Comparison of ENCODE assay signal across 24 cellular contexts in the genomic region with DNA sequence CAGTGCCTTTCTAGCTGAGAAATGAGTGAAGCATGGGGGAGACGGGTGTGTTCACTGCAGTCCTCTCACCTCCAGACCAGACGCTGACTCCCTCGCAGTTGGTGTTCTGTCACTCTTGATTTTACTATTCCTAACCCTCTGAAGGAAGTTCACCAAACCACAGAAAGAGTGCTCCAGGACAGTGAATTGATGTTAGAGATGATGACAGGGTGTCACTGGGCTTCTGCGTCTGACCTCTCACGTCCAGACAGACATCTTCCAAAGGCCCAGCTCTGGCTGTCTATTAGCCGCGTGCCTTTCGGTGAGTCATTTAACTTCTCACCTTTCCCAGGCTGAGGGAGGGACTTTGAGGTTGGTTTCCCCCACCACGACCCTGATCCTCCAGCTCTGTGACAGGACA. TPM values are rescaled to one million over a fixed set of nuclear protein-coding genes. Genes with fewer than 3 reads are reported as not detected.
DNase-seq lines count a peak whose midpoint lies in the region; ATAC-seq and TF ChIP-seq lines count a peak whose summit lies in the region.
"Had no signal": no experiment of that assay in that cellular context is flagged by ENCODE, and none has a peak within 500 bp of the region (broad histone marks: within the 10 kb centered on the region; RNA-seq: fewer than 3 reads in every experiment).

No MANE protein-coding gene starts in this region.

- H3K27me3 ChIP-seq in neuronal stem cell (ENCODE audit: control insufficient read depth in 3 of 3, insufficient read depth in 3 of 3, low read depth in 1 of 3, low read length in 3 of 3), result no peaks in the 10 kb centered on the region
- H3K27me3 ChIP-seq: breast epithelium had no signal

- no peak overlapping the region for H2BK5ac ChIP-seq in neuronal stem cell (ENCODE audit: low read length)

- H3K79me1 ChIP-seq in neuronal stem cell (ENCODE audit: low read depth, low read length), result peaks cover 14% of the 10 kb centered on the region

- H3K23ac ChIP-seq in neuronal stem cell (ENCODE audit: low read depth, low read length, poor library complexity), result peak overlapping the region; percentile 22

- H2BK15ac ChIP-seq in neuronal stem cell (ENCODE audit: low read length), result no peak overlapping the region

- H2AFZ ChIP-seq in neuronal stem cell (ENCODE audit: low read length), result no peak overlapping the region

- H3K9ac ChIP-seq in neuronal stem cell (ENCODE audit: low read depth, low read length, poor library complexity), result peak overlapping the region; percentile 65

- peaks cover 28% of the 10 kb centered on the region for H3K4me1 Mint-ChIP-seq in activated CD8-positive, alpha-beta T cell treated with anti-CD3 and anti-CD28 coated beads for 36 hours (ENCODE audit: low read depth)
- peaks cover 28% of the 10 kb centered on the region for H3K4me1 Mint-ChIP-seq in activated CD8-positive, alpha-beta T cell treated with anti-CD3 and anti-CD28 coated beads, Interleukin-2, amount 10 ng/mL, durations not matched to agents 7 days and 5 days (ENCODE audit: low read depth)
- H3K4me1 Mint-ChIP-seq in progenitor cell of endocrine pancreas (ENCODE audit: low read depth), result peaks cover 10% of the 10 kb centered on the region

- no peak for TF ChIP-seq CTCF in activated CD8-positive, alpha-beta T cell treated with anti-CD3 and anti-CD28 coated beads for 36 hours (IDR thresholded peaks at IDR 0.05)
- no peak for TF ChIP-seq CTCF in GM13977 (IDR thresholded peaks at IDR 0.05; ENCODE audit: extremely low read depth, insufficient read depth, missing control alignments)
- TF ChIP-seq CTCF in progenitor cell of endocrine pancreas (IDR thresholded peaks at IDR 0.05; ENCODE audit: unreplicated experiment), result no peak

- H3K4me1 ChIP-seq in neuronal stem cell (ENCODE audit: control insufficient read depth in 2 of 2, insufficient read depth in 1 of 2, low read depth in 1 of 2, low read length in 2 of 2), result peaks cover under 1 to 4% of the 10 kb centered on the region in 2 donors

- ATAC-seq in activated CD8-positive, alpha-beta T cell treated with anti-CD3 and anti-CD28 coated beads for 36 hours, result peak; percentile 58
- ATAC-seq in activated CD8-positive, alpha-beta T cell treated with anti-CD3 and anti-CD28 coated beads, Interleukin-2, amount 10 ng/mL, durations not matched to agents 7 days and 5 days, result no peak
- ATAC-seq in HG03439 (IDR thresholded peaks at IDR 0.05; ENCODE audit: unreplicated experiment), result peak; percentile 44
- ATAC-seq: HepG2, psoas muscle had no signal

- no peak overlapping the region for H2BK12ac ChIP-seq in neuronal stem cell (ENCODE audit: low read length)

- no peak overlapping the region for H3K18ac ChIP-seq in neuronal stem cell (ENCODE audit: low read length)

- no peak overlapping the region for H3K4me3 Mint-ChIP-seq in activated CD8-positive, alpha-beta T cell treated with anti-CD3 and anti-CD28 coated beads for 36 hours
- no peak overlapping the region for H3K4me3 Mint-ChIP-seq in activated CD8-positive, alpha-beta T cell treated with anti-CD3 and anti-CD28 coated beads, Interleukin-2, amount 10 ng/mL, durations not matched to agents 7 days and 5 days
- H3K4me3 Mint-ChIP-seq in progenitor cell of endocrine pancreas (ENCODE audit: low read depth), result no peak overlapping the region
- H3K4me3 Mint-ChIP-seq: CD8-positive, alpha-beta memory T cell; T-helper 1 cell treated with Interleukin-12 subunit alpha and Interleukin-12 subunit beta and Interleukin-4 antibody, amounts not matched to agents 30 μg/mL and 1 μg/mL, for 36 hours had no signal

- CTCF ChIA-PET in activated CD8-positive, alpha-beta T cell treated with anti-CD3 and anti-CD28 coated beads for 36 hours (lab: Charles Lee), result interaction anchor here (1.5 kb wide), 1 partner anchor 86 kb away, joined by 5 read pairs; the partner anchor contains the start of gene MAPK8IP3
- CTCF ChIA-PET in activated CD8-positive, alpha-beta T cell treated with anti-CD3 and anti-CD28 coated beads, Interleukin-2, amount 10 ng/mL, durations not matched to agents 7 days and 5 days (lab: Charles Lee), result no interaction called here

- in situ Hi-C loops in GM13977 (cut with MboI; ENCODE audit: low pct_unique_long_range_greater_than_20kb, low sequenced_read_pairs, unreplicated experiment), result no loop called here

- no peak overlapping the region for H2BK120ac ChIP-seq in neuronal stem cell (ENCODE audit: low read depth, low read length)

- POLR2A ChIA-PET in activated CD8-positive, alpha-beta T cell treated with anti-CD3 and anti-CD28 coated beads for 36 hours (lab: Charles Lee), result no interaction called here
- POLR2A ChIA-PET in activated CD8-positive, alpha-beta T cell treated with anti-CD3 and anti-CD28 coated beads, Interleukin-2, amount 10 ng/mL, durations not matched to agents 7 days and 5 days (lab: Charles Lee), result no interaction called here

- no peak overlapping the region for H3K27ac ChIP-seq in neuronal stem cell (replicated peaks; ENCODE audit: low read length)
- H3K27ac ChIP-seq: breast epithelium, psoas muscle had no signal

- H3K4ac ChIP-seq in neuronal stem cell (ENCODE audit: low read length), result no peak overlapping the region

- no peak overlapping the region for H2AK5ac ChIP-seq in neuronal stem cell (ENCODE audit: low read depth, low read length)

- H3K4me2 ChIP-seq in neuronal stem cell (ENCODE audit: insufficient read depth, low read length, poor library complexity, severe bottlenecking), result no peak overlapping the region

- peak overlapping the region in 1 of 2 donors; percentile 49 for H3K4me3 ChIP-seq in neuronal stem cell (ENCODE audit: low read length in 2 of 2)
- H3K4me3 ChIP-seq: breast epithelium, psoas muscle had no signal

- peaks cover 0 to 1% of the 10 kb centered on the region in 2 donors for H3K9me3 ChIP-seq in neuronal stem cell (replicated peaks in 1 of 2; ENCODE audit: control insufficient read depth in 2 of 2, insufficient read depth in 1 of 2, low read depth in 1 of 2, low read length in 2 of 2)
- H3K9me3 ChIP-seq: breast epithelium, psoas muscle had no signal

- H3K9me3 Mint-ChIP-seq in activated CD8-positive, alpha-beta T cell treated with anti-CD3 and anti-CD28 coated beads for 36 hours, result no peaks in the 10 kb centered on the region
- no peaks in the 10 kb centered on the region for H3K9me3 Mint-ChIP-seq in activated CD8-positive, alpha-beta T cell treated with anti-CD3 and anti-CD28 coated beads, Interleukin-2, amount 10 ng/mL, durations not matched to agents 7 days and 5 days (ENCODE audit: insufficient read depth)
- H3K9me3 Mint-ChIP-seq in progenitor cell of endocrine pancreas (ENCODE audit: low read depth), result no peaks in the 10 kb centered on the region
- H3K9me3 Mint-ChIP-seq: CD8-positive, alpha-beta memory T cell; T-helper 1 cell treated with Interleukin-12 subunit alpha and Interleukin-12 subunit beta and Interleukin-4 antibody, amounts not matched to agents 30 μg/mL and 1 μg/mL, for 36 hours had no signal

- H4K91ac ChIP-seq in neuronal stem cell (ENCODE audit: low read depth, low read length, poor library complexity), result no peak overlapping the region

- no peak overlapping the region for H3K27ac Mint-ChIP-seq in activated CD8-positive, alpha-beta T cell treated with anti-CD3 and anti-CD28 coated beads for 36 hours
- H3K27ac Mint-ChIP-seq in activated CD8-positive, alpha-beta T cell treated with anti-CD3 and anti-CD28 coated beads, Interleukin-2, amount 10 ng/mL, durations not matched to agents 7 days and 5 days, result no peak overlapping the region
- no peak overlapping the region for H3K27ac Mint-ChIP-seq in progenitor cell of endocrine pancreas

- H3K36me3 Mint-ChIP-seq in activated CD8-positive, alpha-beta T cell treated with anti-CD3 and anti-CD28 coated beads for 36 hours (ENCODE audit: low read depth), result peaks cover 30% of the 10 kb centered on the region
- peaks cover 51% of the 10 kb centered on the region for H3K36me3 Mint-ChIP-seq in activated CD8-positive, alpha-beta T cell treated with anti-CD3 and anti-CD28 coated beads, Interleukin-2, amount 10 ng/mL, durations not matched to agents 7 days and 5 days (ENCODE audit: low read depth)
- peaks cover 6% of the 10 kb centered on the region for H3K36me3 Mint-ChIP-seq in progenitor cell of endocrine pancreas (ENCODE audit: insufficient read depth)

- peaks cover 2% of the 10 kb centered on the region for H3K27me3 Mint-ChIP-seq in activated CD8-positive, alpha-beta T cell treated with anti-CD3 and anti-CD28 coated beads for 36 hours
- no peaks in the 10 kb centered on the region for H3K27me3 Mint-ChIP-seq in activated CD8-positive, alpha-beta T cell treated with anti-CD3 and anti-CD28 coated beads, Interleukin-2, amount 10 ng/mL, durations not matched to agents 7 days and 5 days (ENCODE audit: low read depth)
- no peaks in the 10 kb centered on the region for H3K27me3 Mint-ChIP-seq in progenitor cell of endocrine pancreas

- no peak overlapping the region for H3K14ac ChIP-seq in neuronal stem cell (ENCODE audit: low read length)

- H4K8ac ChIP-seq in neuronal stem cell (ENCODE audit: low read depth, low read length), result no peak overlapping the region

- H3K36me3 ChIP-seq in neuronal stem cell (replicated peaks in 1 of 2; ENCODE audit: control insufficient read depth in 2 of 2, insufficient read depth in 2 of 2, low read length in 2 of 2), result peaks cover 29 to 88% of the 10 kb centered on the region in 2 donors
- H3K36me3 ChIP-seq: breast epithelium had no signal

- no peak for DNase-seq in activated CD8-positive, alpha-beta T cell treated with anti-CD3 and anti-CD28 coated beads for 36 hours
- no peak for DNase-seq in activated CD8-positive, alpha-beta T cell treated with anti-CD3 and anti-CD28 coated beads, Interleukin-2, amount 10 ng/mL, durations not matched to agents 7 days and 5 days
- DNase-seq in GM13977 (ENCODE audit: low spot score), result peak; percentile 66
- no peak for DNase-seq in neuronal stem cell (ENCODE audit: low spot score)
- DNase-seq in DMS79 treated with DMSO at 0.1 percent for 48 hours (lab: John Stamatoyannopoulos, UW), result no peak
- DNase-seq in progenitor cell of endocrine pancreas (ENCODE audit: low spot score, unreplicated experiment), result no peak
- no peak for DNase-seq in SHP77 treated with DMSO at 0.1 percent for 48 hours (lab: John Stamatoyannopoulos, UW)
- DNase-seq: activated CD8-positive, alpha-beta memory T cell treated with anti-CD3 and anti-CD28 coated beads, Interleukin-2, amount 50 U/mL, for 48 hours; AML-193; amygdala; CD8-positive, alpha-beta memory T cell; DMS153; effector CD8-positive, alpha-beta T cell; head of caudate nucleus; mammary epithelial cell; NCI-H1092 treated with DMSO at 0.1 percent for 48 hours; NCI-H1930; NCI-H2227 treated with DMSO at 0.1 percent for 48 hours; NCI-H69; psoas muscle had no signal

- intact Hi-C loops in activated CD8-positive, alpha-beta T cell treated with anti-CD3 and anti-CD28 coated beads for 36 hours (cut with micrococcal nuclease), result no loop called here

- no CpG with 5 or more reads among the region's 9 CpGs for WGBS in neuronal stem cell (ENCODE audit: extremely low coverage in 2 of 2, insufficient read length in 2 of 2, insufficient replicate concordance in 1 of 2), 2 donors

RNA-seq across cellular contexts. Expression of gene CRAMP1, which starts 8.2 kb away (rescaled TPM):
- 10 to 100 TPM; 15.1 to 15.7 TPM for total RNA-seq in activated CD8-positive, alpha-beta T cell treated with anti-CD3 and anti-CD28 coated beads for 36 hours
- total RNA-seq in activated CD8-positive, alpha-beta T cell treated with anti-CD3 and anti-CD28 coated beads, Interleukin-2, amount 10 ng/mL, durations not matched to agents 7 days and 5 days, result 10 to 100 TPM; 23.9 to 25.2 TPM
- polyA plus RNA-seq in neuronal stem cell (2013, experiment 1 of 2), result 11.9 TPM
- polyA plus RNA-seq in neuronal stem cell (2013, experiment 2 of 2), result 12.3 TPM
- total RNA-seq in progenitor cell of endocrine pancreas, result 58.3 and 61.3 TPM in 2 replicates

RNA-seq across cellular contexts. Expression of gene IFT140, which starts 8.5 kb away (rescaled TPM):
- total RNA-seq in activated CD8-positive, alpha-beta T cell treated with anti-CD3 and anti-CD28 coated beads for 36 hours, result 10 to 100 TPM; 12.0 to 12.1 TPM
- 10 to 100 TPM; 10.3 to 15.4 TPM for total RNA-seq in activated CD8-positive, alpha-beta T cell treated with anti-CD3 and anti-CD28 coated beads, Interleukin-2, amount 10 ng/mL, durations not matched to agents 7 days and 5 days
- 29.1 TPM for polyA plus RNA-seq in neuronal stem cell (2013, experiment 1 of 2)
- 29.5 TPM for polyA plus RNA-seq in neuronal stem cell (2013, experiment 2 of 2)
- total RNA-seq in progenitor cell of endocrine pancreas, result 75.2 and 85.3 TPM in 2 replicates

RNA-seq across cellular contexts. Expression of gene JPT2, which starts 57.7 kb away (rescaled TPM):
- total RNA-seq in activated CD8-positive, alpha-beta T cell treated with anti-CD3 and anti-CD28 coated beads for 36 hours, result 10 to 100 TPM; 61.5 to 62.2 TPM
- total RNA-seq in activated CD8-positive, alpha-beta T cell treated with anti-CD3 and anti-CD28 coated beads, Interleukin-2, amount 10 ng/mL, durations not matched to agents 7 days and 5 days, result 10 to 100 TPM; 56.1 to 61.7 TPM
- polyA plus RNA-seq in neuronal stem cell (2013, experiment 1 of 2), result 134 TPM
- polyA plus RNA-seq in neuronal stem cell (2013, experiment 2 of 2), result 135 TPM
- total RNA-seq in progenitor cell of endocrine pancreas, result 141 and 146 TPM in 2 replicates
